In the genomic region with DNA sequence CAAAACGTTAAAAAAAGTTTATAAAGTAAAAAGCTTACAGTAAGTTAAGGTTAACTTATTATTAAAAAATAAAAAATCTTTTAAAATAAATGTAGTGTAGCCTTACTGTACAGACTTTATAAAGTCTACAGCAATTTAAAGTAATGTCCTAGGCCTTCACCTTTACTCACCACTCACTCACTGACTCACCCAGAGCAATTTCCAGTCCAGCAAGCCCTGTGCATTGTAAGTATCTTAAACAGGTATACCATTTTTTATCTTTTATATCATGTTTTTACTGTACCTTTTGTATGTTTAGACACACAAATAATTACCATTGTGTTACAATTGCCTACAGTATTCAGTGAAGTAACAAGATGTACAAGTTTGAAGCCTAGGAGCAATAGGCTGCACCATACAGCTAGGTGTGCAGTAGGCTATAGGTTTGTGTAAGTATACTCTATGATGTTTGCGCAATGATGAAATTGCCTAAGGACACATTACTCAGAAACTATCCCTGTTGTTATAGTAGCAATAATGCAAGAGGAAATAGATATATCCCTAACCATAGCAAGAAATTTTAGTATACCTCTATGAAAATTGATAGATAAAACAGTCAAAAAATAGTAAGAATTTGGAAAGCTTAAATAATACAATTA, we compare ENCODE assay signal across 19 cellular contexts. TPM values are rescaled to one million over a fixed set of nuclear protein-coding genes. Genes with fewer than 3 reads are reported as not detected.
A peak's percentile ranks its signal among the peaks of the same experiment; 100 is the strongest.
DNase-seq lines count a peak whose midpoint lies in the region; ATAC-seq and TF ChIP-seq lines count a peak whose summit lies in the region.
"Had no signal": no experiment of that assay in that cellular context is flagged by ENCODE, and none has a peak within 500 bp of the region (broad histone marks: within the 10 kb centered on the region; RNA-seq: fewer than 3 reads in every experiment).

No MANE protein-coding gene starts in this region.

- in situ Hi-C loops in mammary epithelial cell (cut with MboI; ENCODE audit: low sequenced_read_pairs in 2 of 2): loop anchor here in 1 of 2 donors (25.0 kb wide), 1 partner anchor 206 kb away; no protein-coding TSS in a partner anchor

- H3K36me3 ChIP-seq in mammary epithelial cell (ENCODE audit: insufficient read depth, low read length) (no peaks in the 10 kb centered on the region), mucosa of descending colon (ENCODE audit: low read depth) (no peaks in the 10 kb centered on the region)
- H3K36me3 ChIP-seq: BE2C, MG63, SJSA1 had no signal

- DNase-seq in DMS53 (lab: John Stamatoyannopoulos, UW): peak; percentile 38
- no peak for DNase-seq in DMS53 treated with DMSO at 0.1 percent for 48 hours (lab: John Stamatoyannopoulos, UW; ENCODE audit: unreplicated experiment)
- peak; percentile 16 for DNase-seq in NB4 (ENCODE audit: low read depth)
- DNase-seq in mammary epithelial cell: peak; percentile 75
- no peak for DNase-seq in mucosa of descending colon
- DNase-seq: BE2C; CD4-positive, alpha-beta T cell; DMS79; HCEC 1CT; MG63; NCI-H1417 treated with DMSO at 0.1 percent for 48 hours; NCI-H1930; NCI-H446; NK-92 treated with Interleukin-12 subunit alpha and Interleukin-12 subunit beta, amount 100 ng/mL, for 24 hours had no signal

- CTCF ChIA-PET in mammary epithelial cell (lab: Charles Lee; ENCODE audit: low non-redundant PET): no interaction called here

- no peak overlapping the region for H3K4me2 ChIP-seq in mammary epithelial cell (ENCODE audit: insufficient read depth, low read depth, low read length)

- H4K20me1 ChIP-seq in mammary epithelial cell (ENCODE audit: insufficient read depth, low read length): no peaks in the 10 kb centered on the region

- dilution Hi-C loops in mammary epithelial cell (cut with HindIII; ENCODE audit: low sequenced_read_pairs): no loop called here

- H3K27ac ChIP-seq in mammary epithelial cell (ENCODE audit: insufficient read depth, low read depth, low read length): no peak overlapping the region
- H3K27ac ChIP-seq: 22Rv1, SJSA1 had no signal

- H2AFZ ChIP-seq in mammary epithelial cell (ENCODE audit: low read depth, low read length): no peak overlapping the region

- TF ChIP-seq POLR2A in NB4 (IDR thresholded peaks at IDR 0.05; ENCODE audit: extremely low read depth, insufficient read length): no peak

- H3K4me3 ChIP-seq in NB4 (ENCODE audit: low read depth, low read length) (no peak overlapping the region), mammary epithelial cell (replicated peaks in 1 of 3; ENCODE audit: insufficient read depth in 1 of 3, low read depth in 2 of 3, low read length in 3 of 3) (no peak overlapping the region), mucosa of descending colon (no peak overlapping the region)
- H3K4me3 ChIP-seq: MG63, SJSA1 had no signal

- H3K4me1 ChIP-seq in mammary epithelial cell (ENCODE audit: insufficient read depth, low read length) (peaks cover 8% of the 10 kb centered on the region), mucosa of descending colon (ENCODE audit: low read depth) (no peaks in the 10 kb centered on the region)
- H3K4me1 ChIP-seq: SJSA1 had no signal

- BruUV-seq in mammary epithelial cell (replicated peaks; lab: Mats Ljungman, UMichigan): no TSS peak

- 94% methylated on average over 2 of the region's 2 CpGs for WGBS in mammary epithelial cell (ENCODE audit: low coverage, missing lambda C conversion rate)

- H3K9me3 ChIP-seq in mammary epithelial cell (replicated peaks; ENCODE audit: insufficient read depth, low read length) (no peaks in the 10 kb centered on the region), mucosa of descending colon (no peaks in the 10 kb centered on the region)
- H3K9me3 ChIP-seq: BE2C, MG63, SJSA1 had no signal

- ATAC-seq in mucosa of descending colon (peak; percentile 33), GM19351 (IDR thresholded peaks at IDR 0.05; ENCODE audit: unreplicated experiment) (no peak), HG02938 (IDR thresholded peaks at IDR 0.05; ENCODE audit: unreplicated experiment) (no peak)
- no peak for ATAC-seq in activated CD4-positive, CD25-positive, alpha-beta regulatory T cell treated with anti-CD3 and anti-CD28 coated beads, Interleukin-2, amount 50 U/mL, for 24 hours

- intact Hi-C loops in mammary epithelial cell (cut with micrococcal nuclease) (loop anchor here (10.0 kb wide), 1 partner anchor 459 kb away; no protein-coding TSS in a partner anchor), mucosa of descending colon (cut with DNase I, micrococcal nuclease) (loop anchor here in 1 of 2 donors (10.0 kb wide), 1 partner anchor 79 kb away; no protein-coding TSS in a partner anchor)

- no peaks in the 10 kb centered on the region for H3K79me2 ChIP-seq in mammary epithelial cell (ENCODE audit: insufficient read depth, low read length)

- H3K9ac ChIP-seq in mammary epithelial cell (ENCODE audit: insufficient read depth, low read length): no peak overlapping the region

- no peaks in the 10 kb centered on the region for H3K27me3 ChIP-seq in mammary epithelial cell (ENCODE audit: insufficient read depth, low read length)
- H3K27me3 ChIP-seq: BE2C, MG63, SJSA1 had no signal

- TF ChIP-seq CTCF in NB4 (IDR thresholded peaks at IDR 0.05; ENCODE audit: low read depth, low read length) (no peak), mammary epithelial cell (conservative IDR thresholded peaks at IDR 0.05 in 1 of 2, IDR thresholded peaks at IDR 0.05 in 1 of 2; ENCODE audit: extremely low read depth in 1 of 2, insufficient read depth in 1 of 2, low read depth in 1 of 2, low read length in 2 of 2) (no peak), mucosa of descending colon (IDR thresholded peaks at IDR 0.05) (no peak)

RNA-seq across cellular contexts. Expression of a gene that starts 39.5 kb away (rescaled TPM):
- total RNA-seq in mammary epithelial cell (10 to 100 TPM in 1 of 2 donors, 1 to 10 TPM in 1; 2.2 to 18.9 TPM), mucosa of descending colon (1 to 10 TPM; 3.1 to 7.6 (median 5.5) TPM)
- 14.4 TPM for polyA plus RNA-seq in mammary epithelial cell
- polyA minus RNA-seq in mammary epithelial cell: 8.9 TPM

RNA-seq across cellular contexts. Expression of a gene that starts 59.1 kb away (rescaled TPM):
- total RNA-seq in mammary epithelial cell (10 to 100 TPM; 15.2 to 27.0 TPM), mucosa of descending colon (10 to 100 TPM; 21.8 to 30.7 (median 22.2) TPM)
- 11.9 TPM for polyA plus RNA-seq in mammary epithelial cell
- polyA minus RNA-seq in mammary epithelial cell: 8.2 TPM

Comparison
In these comparisons a context has a peak if more than half of its experiments do, and no peak if none do; other contexts are left out.
1. DNase-seq: peak in DMS53 (single experiment), NB4 (single experiment) and mammary epithelial cell (single experiment); none in DMS53 treated with DMSO at 0.1 percent for 48 hours (single experiment) and mucosa of descending colon (0 of 3).